ENCODE assay signal across 20 cellular contexts in the genomic region with DNA sequence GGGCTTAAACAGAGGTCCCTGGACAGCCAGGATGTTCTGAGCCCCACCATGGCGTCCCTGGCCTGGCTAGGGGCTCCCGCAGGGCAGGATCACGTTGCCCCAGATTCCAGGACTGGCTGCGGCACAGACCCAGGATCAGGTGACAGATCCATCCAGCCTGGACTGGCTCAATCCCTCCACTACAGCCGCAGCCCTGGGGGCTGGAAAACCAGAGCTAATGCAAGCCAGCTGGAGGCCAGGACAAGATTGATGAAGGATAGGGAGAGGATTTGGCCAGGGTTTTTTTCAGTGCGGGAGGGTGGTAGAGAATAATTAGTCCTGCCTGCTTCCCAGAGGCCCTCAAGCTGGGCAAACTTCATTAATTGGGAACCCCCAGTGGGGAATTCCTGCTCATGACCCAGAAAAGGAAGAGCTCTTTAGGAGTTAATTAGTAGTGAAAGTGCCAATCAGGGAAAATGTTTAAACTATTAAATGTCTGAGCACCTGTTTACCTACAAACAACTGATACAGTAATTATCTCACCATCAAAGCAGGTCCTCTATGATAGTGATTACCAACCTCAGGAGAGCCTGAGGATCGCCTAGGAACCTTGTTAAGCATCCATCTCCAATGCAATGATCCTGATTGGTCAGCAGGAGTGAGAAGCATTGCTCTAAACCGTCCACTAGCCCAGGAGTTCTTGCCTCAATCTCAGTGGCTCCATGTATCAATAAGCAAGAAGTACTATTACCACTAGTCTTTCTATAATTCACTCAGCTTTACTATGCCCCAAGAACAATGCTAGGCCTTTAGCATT. TPM values are rescaled to one million over a fixed set of nuclear protein-coding genes. Genes with fewer than 3 reads are reported as not detected.
DNase-seq lines count a peak whose midpoint lies in the region; ATAC-seq and TF ChIP-seq lines count a peak whose summit lies in the region.
"Had no signal": no experiment of that assay in that cellular context is flagged by ENCODE, and none has a peak within 500 bp of the region (broad histone marks: within the 10 kb centered on the region; RNA-seq: fewer than 3 reads in every experiment).

No MANE protein-coding gene starts in this region.

- TF ChIP-seq CTCF in AG10803 (conservative IDR thresholded peaks at IDR 0.05; ENCODE audit: low read length) (no peak), upper lobe of right lung (IDR thresholded peaks at IDR 0.05) (no peak)

- no peak overlapping the region for H3K27ac ChIP-seq in upper lobe of right lung
- H3K27ac ChIP-seq: heart left ventricle, Peyer's patch, right atrium auricular region had no signal

- ATAC-seq in upper lobe of right lung = no peak
- ATAC-seq in HG03175 (IDR thresholded peaks at IDR 0.05; ENCODE audit: unreplicated experiment) = no peak
- ATAC-seq: effector memory CD8-positive, alpha-beta T cell had no signal

- no peak overlapping the region for H3K4me3 ChIP-seq in AG10803 (ENCODE audit: low read length)
- H3K4me3 ChIP-seq in upper lobe of right lung = no peak overlapping the region
- H3K4me3 ChIP-seq: heart left ventricle, Peyer's patch, right atrium auricular region had no signal

- no peaks in the 10 kb centered on the region for H3K36me3 ChIP-seq in upper lobe of right lung
- H3K36me3 ChIP-seq: heart left ventricle, Peyer's patch, right atrium auricular region had no signal

- DNase-seq in AG10803 (ENCODE audit: low read depth) = peak; percentile 49
- peak; percentile 32 for DNase-seq in LHCN-M2 (ENCODE audit: low read depth)
- peak; percentile 84 for DNase-seq in SK-N-DZ (ENCODE audit: low spot score)
- DNase-seq in left kidney (ENCODE audit: low read depth, low spot score) = peak; percentile 49
- DNase-seq in activated gamma-delta T cell treated with Interleukin-2 at 50 U/mL for 16 hours = no peak
- no peak for DNase-seq in upper lobe of right lung
- DNase-seq in HK-2 (ENCODE audit: unreplicated experiment) = no peak
- DNase-seq: activated CD4-positive, alpha-beta T cell treated with anti-CD3 and anti-CD28 coated beads, Interleukin-2, amount 10 ng/mL, durations not matched to agents 7 days and 5 days; DMS53; effector memory CD8-positive, alpha-beta T cell; heart left ventricle; Peyer's patch had no signal

- H3K9me3 ChIP-seq in upper lobe of right lung = no peaks in the 10 kb centered on the region
- H3K9me3 ChIP-seq: heart left ventricle, Peyer's patch, right atrium auricular region had no signal

- H3K27me3 ChIP-seq in upper lobe of right lung = peaks cover 12% of the 10 kb centered on the region
- H3K27me3 ChIP-seq: Peyer's patch, right atrium auricular region had no signal

- intact Hi-C loops in upper lobe of right lung (cut with DNase I) = no loop called here

- no peaks in the 10 kb centered on the region for H3K4me1 ChIP-seq in upper lobe of right lung
- H3K4me1 ChIP-seq: heart left ventricle, Peyer's patch, right atrium auricular region had no signal

RNA-seq across cellular contexts. Expression of a gene that starts 33.0 kb away (rescaled TPM):
- total RNA-seq in LHCN-M2 (2014; rRNA removed) (421 and 521 TPM in 2 replicates), upper lobe of right lung (not detected)
- 96.3 TPM for polyA plus RNA-seq in LHCN-M2 (2012)
- polyA plus RNA-seq in SK-N-DZ (2014; cell fraction: cytosol; rRNA removed) = 0.13 TPM in 1 of 2 replicates, not detected in the other
- 0.15 TPM in 1 of 2 replicates, not detected in the other for polyA plus RNA-seq in SK-N-DZ (2014; cell fraction: nucleus; rRNA removed)
- total RNA-seq: A673; activated CD4-positive, alpha-beta T cell treated with anti-CD3 and anti-CD28 coated beads, Interleukin-2, amount 10 ng/mL, durations not matched to agents 7 days and 5 days; fibroblast of lung; H1; heart left ventricle; liver; mucosa of gallbladder; omental fat pad; Peyer's patch; right atrium auricular region had no signal
- polyA plus RNA-seq: fibroblast of lung, H1, heart left ventricle, liver had no signal

RNA-seq across cellular contexts. Expression of a gene that starts 48.2 kb away (rescaled TPM):
- total RNA-seq in LHCN-M2 (2014; rRNA removed) = 0.13 and 0.17 TPM in 2 replicates
- polyA plus RNA-seq in LHCN-M2 (2012) = 0.16 TPM
- polyA plus RNA-seq in SK-N-DZ (2014; cell fraction: cytosol; rRNA removed) = 3.6 and 3.8 TPM in 2 replicates
- polyA plus RNA-seq in SK-N-DZ (2014; cell fraction: nucleus; rRNA removed) = 4.2 and 14.3 TPM in 2 replicates
- not detected for total RNA-seq in upper lobe of right lung
- total RNA-seq: activated CD4-positive, alpha-beta T cell treated with anti-CD3 and anti-CD28 coated beads, Interleukin-2, amount 10 ng/mL, durations not matched to agents 7 days and 5 days; liver; mucosa of gallbladder; omental fat pad; right atrium auricular region had no signal
- polyA plus RNA-seq: fibroblast of lung, heart left ventricle had no signal

Comparison
In these comparisons a context has a peak if more than half of its experiments do, and no peak if none do; other contexts are left out.
1. DNase-seq: peak in AG10803 (single experiment), LHCN-M2 (single experiment), SK-N-DZ (single experiment) and left kidney (single experiment); none in activated gamma-delta T cell treated with Interleukin-2 at 50 U/mL for 16 hours (single experiment), upper lobe of right lung (single experiment) and HK-2 (single experiment).
2. RNA of a gene that starts 33.0 kb away (total RNA-seq): 421 to 521 TPM in LHCN-M2; not detected in upper lobe of right lung (single experiment); every median in the first group is over 100 times any median in the second.